Comparison of ENCODE assay signal across 8 cellular contexts in genomic region chr17:69223809-69224208, GRCh38. TPM values are rescaled to one million over a fixed set of nuclear protein-coding genes. Genes with fewer than 3 reads are reported as not detected.
DNase-seq lines count a peak whose midpoint lies in the region; ATAC-seq, FAIRE-seq and TF ChIP-seq lines count a peak whose summit lies in the region.

No MANE protein-coding gene starts in this region.

- DNase-seq in GM12891 (ENCODE audit: insufficient read length, low spot score) (no peak), fibroblast of villous mesenchyme (ENCODE audit: low read depth) (peak; percentile 67), MG63 (no peak), T1000 (lab: John Stamatoyannopoulos, UW) (no peak), caudate nucleus (lab: John Stamatoyannopoulos, UW) (no peak), putamen (ENCODE audit: low spot score) (no peak)

- TF ChIP-seq POLR2A in GM12891 (IDR thresholded peaks at IDR 0.05; ENCODE audit: low read depth, low read length): no peak

- peak; percentile 76 for ATAC-seq in GM21381 (IDR thresholded peaks at IDR 0.05; ENCODE audit: unreplicated experiment)
- peak; percentile 96 for ATAC-seq in HG03432 (IDR thresholded peaks at IDR 0.05; ENCODE audit: unreplicated experiment)

- H3K4me3 ChIP-seq in fibroblast of villous mesenchyme (ENCODE audit: low read depth, low read length) (no peak overlapping the region), MG63 (no peak overlapping the region)

- no peak overlapping the region for H3K27ac ChIP-seq in caudate nucleus (ENCODE audit: low read depth, low read length)

- no peaks in the 10 kb centered on the region for H3K36me3 ChIP-seq in MG63

- TF ChIP-seq CTCF in fibroblast of villous mesenchyme (IDR thresholded peaks at IDR 0.05; ENCODE audit: insufficient read depth, low read depth, low read length): no peak

- no peaks in the 10 kb centered on the region for H3K27me3 ChIP-seq in MG63

- H3K9me3 ChIP-seq in MG63: no peaks in the 10 kb centered on the region

- peak; percentile 86 for FAIRE-seq in GM12891 (lab: Jason Lieb, UNC)

TF ChIP-seq in GM12891, 5 proteins besides CTCF, POLR2A, EP300 and RAD21:
- TF ChIP-seq SPI1 (IDR thresholded peaks at IDR 0.05; ENCODE audit: low read depth, low read length) (peak; percentile 64), POU2F2 (IDR thresholded peaks at IDR 0.05; ENCODE audit: low read depth, low read length) (no peak)

RNA-seq across cellular contexts. Expression of gene ABCA10, which starts 4.8 kb away (rescaled TPM):
- polyA plus RNA-seq in GM12891 (2012; ENCODE audit: low read depth, missing spikeins): 2.1 TPM
- 0.43 and 0.64 TPM in 2 replicates for total RNA-seq in fibroblast of villous mesenchyme
- total RNA-seq in MG63 (2014; rRNA removed; shearing (Covaris generic); ENCODE audit: low replicate concordance): 0.07 and 0.59 TPM in 2 replicates
